ENCODE assay signal across 8 cellular contexts in genomic region chr4:86498560-86499166, GRCh38.
DNase-seq lines count a peak whose midpoint lies in the region; ATAC-seq, FAIRE-seq and TF ChIP-seq lines count a peak whose summit lies in the region.

No MANE protein-coding gene starts in this region.

- no peaks in the 10 kb centered on the region for H3K9me3 ChIP-seq in K562 (replicated peaks; ENCODE audit: control insufficient read depth, insufficient read depth, low read depth, low read length)
- no peaks in the 10 kb centered on the region for H3K9me3 ChIP-seq in thoracic aorta

- H3K4me1 ChIP-seq in K562 (replicated peaks in 1 of 2; ENCODE audit: control insufficient read depth in 2 of 2, insufficient read depth in 2 of 2, low read length in 2 of 2) = no peaks in the 10 kb centered on the region
- H3K4me1 ChIP-seq in thoracic aorta (ENCODE audit: control insufficient read depth in 1 of 2, low read depth in 2 of 2) = no peaks in the 10 kb centered on the region

- no peaks in the 10 kb centered on the region for H4K20me1 ChIP-seq in K562 (replicated peaks; ENCODE audit: control insufficient read depth, insufficient read depth, low read length)

- no TSS peak for BruUV-seq in K562 (replicated peaks; lab: Mats Ljungman, UMichigan)

- CTCF ChIA-PET in K562 (lab: Yijun Ruan, JAX; ENCODE audit: low intra/inter-chr PET ratio) = interaction anchor here (1.7 kb wide), 1 partner anchor 397 kb away, joined by 18 read pairs; no protein-coding TSS in a partner anchor

- DNase-seq in Daoy (ENCODE audit: low read depth) = peak; percentile 25
- peak; percentile 84 for DNase-seq in NCI-H510A treated with DMSO at 0.1 percent for 48 hours (lab: John Stamatoyannopoulos, UW)
- DNase-seq in K562 (ENCODE audit: extremely low read depth in 1 of 4, low spot score in 3 of 4) = peak; percentile 34 to 52 (median 47)
- no peak for DNase-seq in thoracic aorta (ENCODE audit: low spot score)
- DNase-seq in stimulated activated CD4-positive, alpha-beta T cell treated with anti-CD3 and anti-CD28 coated beads, Interleukin-2, amount 100 ng/mL, for 48 hours = no peak

- WGBS in K562 (ENCODE audit: insufficient coverage, low coverage, missing lambda C conversion rate) = 0% methylated on average over 4 of the region's 4 CpGs

- no peak overlapping the region for H3K9ac ChIP-seq in K562 (ENCODE audit: insufficient read depth in 1 of 2, low read depth in 2 of 2, low read length in 2 of 2)

- H3K9me1 ChIP-seq in K562 (ENCODE audit: control insufficient read depth, insufficient read depth, low read length) = no peaks in the 10 kb centered on the region

- POLR2A ChIA-PET in K562 (lab: Yijun Ruan, JAX) = no interaction called here

- H3K4me3 ChIP-seq in K562 = no peak overlapping the region
- H3K4me3 ChIP-seq in thoracic aorta = no peak overlapping the region

- intact Hi-C loops in K562 (cut with micrococcal nuclease) = loop anchor here (5.0 kb wide), 2 partner anchors 319 to 739 kb away; no protein-coding TSS in a partner anchor

- TF ChIP-seq CTCF in K562 (IDR thresholded peaks at IDR 0.05 in 2 of 3, conservative IDR thresholded peaks at IDR 0.05 in 1 of 3; ENCODE audit: insufficient read depth in 2 of 3, low read depth in 1 of 3, low read length in 3 of 3) (peak; percentile 49 to 72 (median 62)), thoracic aorta (IDR thresholded peaks at IDR 0.05) (peak; percentile 79)

- FAIRE-seq in K562 (lab: Jason Lieb, UNC) = peak; percentile 85
- FAIRE-seq in islet of Langerhans (lab: Jason Lieb, UNC) = peak; percentile 96

- H3K79me2 ChIP-seq in K562 (ENCODE audit: control insufficient read depth, insufficient read depth, low read length) = no peaks in the 10 kb centered on the region

- H3K27ac ChIP-seq in K562 (ENCODE audit: extremely low read depth, low read depth, low read length) = no peak overlapping the region
- H3K27ac ChIP-seq in thoracic aorta = no peak overlapping the region

- peak; percentile 35 to 52; a peak in 3 of 4 replicates for TF ChIP-seq RAD21 in K562 (CRISPR knock-in tag; conservative IDR thresholded peaks at IDR 0.05 in 1 of 2, IDR thresholded peaks at IDR 0.05 in 1 of 2)

- in situ Hi-C loops in K562 (cut with MboI) = no loop called here

- H3K4me2 ChIP-seq in K562 (ENCODE audit: insufficient read depth, low read length) = no peak overlapping the region

- TF ChIP-seq POLR2A in K562 (conservative IDR thresholded peaks at IDR 0.05) = no peak

- no peak for TF ChIP-seq EP300 in K562 (IDR thresholded peaks at IDR 0.05; ENCODE audit: low read length)

- no peaks in the 10 kb centered on the region for H3K27me3 ChIP-seq in K562 (ENCODE audit: control insufficient read depth in 2 of 2, insufficient read depth in 2 of 2, low read length in 2 of 2)
- H3K27me3 ChIP-seq in thoracic aorta (replicated peaks; ENCODE audit: insufficient read depth) = no peaks in the 10 kb centered on the region

- no peak overlapping the region for H2AFZ ChIP-seq in K562 (ENCODE audit: low read depth, low read length)

- H3K36me3 ChIP-seq in K562 (ENCODE audit: control insufficient read depth, insufficient read depth, low read length) (no peaks in the 10 kb centered on the region), thoracic aorta (no peaks in the 10 kb centered on the region)

- peak; percentile 75 for ATAC-seq in GM19467 (IDR thresholded peaks at IDR 0.05; ENCODE audit: unreplicated experiment)
- peak; percentile 86 for ATAC-seq in HG03460 (IDR thresholded peaks at IDR 0.05; ENCODE audit: unreplicated experiment)
- ATAC-seq in K562 = peak; percentile 91
- ATAC-seq in thoracic aorta (ENCODE audit: insufficient number of reproducible peaks, low FRiP score, low read depth) = no peak

TF ChIP-seq in K562, 482 proteins besides CTCF, POLR2A, EP300 and RAD21:
- TF ChIP-seq COPS2 (conservative IDR thresholded peaks at IDR 0.05) = no peak
- TF ChIP-seq PHF20 (IDR thresholded peaks at IDR 0.05; ENCODE audit: partially characterized antibody) = no peak
- TF ChIP-seq ZKSCAN3 (CRISPR knock-in tag; IDR thresholded peaks at IDR 0.05) = no peak
- TF ChIP-seq, protein P1, sequence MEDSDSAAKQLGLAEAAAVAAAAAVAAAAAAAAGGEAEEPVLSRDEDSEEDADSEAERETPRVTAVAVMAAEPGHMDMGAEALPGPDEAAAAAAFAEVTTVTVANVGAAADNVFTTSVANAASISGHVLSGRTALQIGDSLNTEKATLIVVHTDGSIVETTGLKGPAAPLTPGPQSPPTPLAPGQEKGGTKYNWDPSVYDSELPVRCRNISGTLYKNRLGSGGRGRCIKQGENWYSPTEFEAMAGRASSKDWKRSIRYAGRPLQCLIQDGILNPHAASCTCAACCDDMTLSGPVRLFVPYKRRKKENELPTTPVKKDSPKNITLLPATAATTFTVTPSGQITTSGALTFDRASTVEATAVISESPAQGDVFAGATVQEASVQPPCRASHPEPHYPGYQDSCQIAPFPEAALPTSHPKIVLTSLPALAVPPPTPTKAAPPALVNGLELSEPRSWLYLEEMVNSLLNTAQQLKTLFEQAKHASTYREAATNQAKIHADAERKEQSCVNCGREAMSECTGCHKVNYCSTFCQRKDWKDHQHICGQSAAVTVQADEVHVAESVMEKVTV (CRISPR knock-in tag; IDR thresholded peaks at IDR 0.05) = 0 out of 2 replicates have a peak, but pooled peaks have one; percentile 9

Comparison
In these comparisons a context has a peak if more than half of its experiments do, and no peak if none do; other contexts are left out.
1. DNase-seq: peak in Daoy (single experiment), NCI-H510A treated with DMSO at 0.1 percent for 48 hours (single experiment) and K562 (4 of 4); none in thoracic aorta (single experiment) and stimulated activated CD4-positive, alpha-beta T cell treated with anti-CD3 and anti-CD28 coated beads, Interleukin-2, amount 100 ng/mL, for 48 hours (0 of 2).